Comparison of ENCODE assay signal across 19 cellular contexts in the genomic region with DNA sequence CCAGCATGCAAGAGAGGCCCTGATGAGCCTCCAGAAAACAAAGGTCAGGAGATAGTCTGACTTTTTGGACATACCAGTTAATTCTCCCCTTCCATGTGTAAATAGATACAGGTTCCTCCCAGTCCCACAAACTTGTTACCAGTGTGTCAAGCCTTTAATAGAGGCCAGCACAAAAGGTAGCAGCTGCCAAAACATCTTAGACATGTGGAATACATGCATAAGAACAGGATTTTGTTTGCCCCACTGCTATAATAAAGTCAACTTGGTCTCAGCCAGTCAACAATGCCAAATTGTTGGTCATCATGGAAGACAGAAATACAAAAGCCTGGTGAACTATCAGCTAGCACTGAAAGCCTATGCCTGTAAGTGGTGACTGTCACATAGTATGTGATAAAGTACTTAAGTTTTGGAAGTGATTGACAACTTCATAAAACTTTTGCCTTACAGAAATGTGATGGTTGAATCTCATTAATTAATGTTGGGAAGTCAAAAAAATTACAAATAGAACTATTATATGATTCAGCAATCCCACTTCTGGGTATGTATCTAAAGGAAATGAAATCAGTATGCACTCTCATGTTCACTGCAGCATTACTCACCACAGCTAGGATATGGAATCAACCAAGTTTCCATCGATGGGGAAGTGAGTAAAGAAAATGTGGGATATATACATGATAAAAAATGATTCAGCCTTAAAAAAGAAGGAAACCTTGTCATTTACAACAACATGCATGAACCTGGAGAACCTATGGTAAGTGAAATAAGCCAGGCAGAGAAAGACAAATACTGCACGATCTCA.
A peak's percentile ranks its signal among the peaks of the same experiment; 100 is the strongest.
DNase-seq lines count a peak whose midpoint lies in the region; ATAC-seq and TF ChIP-seq lines count a peak whose summit lies in the region.
"Had no signal": no experiment of that assay in that cellular context is flagged by ENCODE, and none has a peak within 500 bp of the region (broad histone marks: within the 10 kb centered on the region; RNA-seq: fewer than 3 reads in every experiment).

No MANE protein-coding gene starts in this region.

- H4K8ac ChIP-seq in mesendoderm (ENCODE audit: low read depth, low read length), result no peak overlapping the region

- no peak overlapping the region for H3K56ac ChIP-seq in mesendoderm (ENCODE audit: low read length)

- peaks cover 10% of the 10 kb centered on the region; the same call in 1 of the 2 replicates for H3K4me1 ChIP-seq in PC-3 (ENCODE audit: insufficient read depth, low read length)
- H3K4me1 ChIP-seq in mesendoderm (ENCODE audit: control insufficient read depth, low read depth, low read length), result no peaks in the 10 kb centered on the region
- peaks cover 0 to 12% (median 0%) of the 10 kb centered on the region in 4 donors for H3K4me1 ChIP-seq in esophagus muscularis mucosa
- H3K4me1 ChIP-seq: spleen had no signal

- H2BK5ac ChIP-seq in mesendoderm (ENCODE audit: low read length), result no peak overlapping the region

- no peak overlapping the region for H2BK120ac ChIP-seq in mesendoderm (ENCODE audit: low read depth, low read length)

- H2AK5ac ChIP-seq in mesendoderm (ENCODE audit: low read length), result no peak overlapping the region

- ATAC-seq in PC-3, result peak; percentile 31; the same call in 1 of the 2 replicates
- ATAC-seq in HG03571 (IDR thresholded peaks at IDR 0.05; ENCODE audit: unreplicated experiment), result no peak
- ATAC-seq: left colon had no signal

- H2BK15ac ChIP-seq in mesendoderm (replicated peaks; ENCODE audit: low read depth), result no peak overlapping the region

- H3K4me2 ChIP-seq in PC-3 (ENCODE audit: low read length), result no peak overlapping the region
- no peak overlapping the region for H3K4me2 ChIP-seq in mesendoderm (ENCODE audit: low read length)

- TF ChIP-seq CTCF in PC-3 (conservative IDR thresholded peaks at IDR 0.05; ENCODE audit: low read depth, low read length), result no peak
- no peak for TF ChIP-seq CTCF in chondrocyte (IDR thresholded peaks at IDR 0.05)
- no peak for TF ChIP-seq CTCF in esophagus muscularis mucosa (IDR thresholded peaks at IDR 0.05)

- no peak for TF ChIP-seq EP300 in esophagus muscularis mucosa (IDR thresholded peaks at IDR 0.05)

- H3F3A ChIP-seq in PC-3 (ENCODE audit: low read length, unreplicated experiment), result no peaks in the 10 kb centered on the region

- H3K79me2 ChIP-seq in PC-3 (ENCODE audit: low read length), result no peaks in the 10 kb centered on the region
- H3K79me2 ChIP-seq in mesendoderm (ENCODE audit: control insufficient read depth, insufficient read depth, low read length), result no peaks in the 10 kb centered on the region

- H3K4me3 ChIP-seq in PC-3 (ENCODE audit: low read length) (no peak overlapping the region), mesendoderm (ENCODE audit: low read length) (no peak overlapping the region), esophagus muscularis mucosa (no peak overlapping the region)
- H3K4me3 ChIP-seq: coronary artery, spleen had no signal

- no CpG with 5 or more reads among the region's 2 CpGs for WGBS in mesendoderm (ENCODE audit: extremely low coverage, insufficient coverage, low lambda C conversion rate)
- WGBS in esophagus muscularis mucosa, result 93% methylated on average over 2 of the region's 2 CpGs

- H3K36me3 Mint-ChIP-seq in chondrocyte (ENCODE audit: low read depth), result peaks cover 16% of the 10 kb centered on the region

- no peak overlapping the region for H3K4ac ChIP-seq in mesendoderm (ENCODE audit: low read depth, low read length)

- DNase-seq in Daoy (ENCODE audit: low read depth) (peak; percentile 33), PC-3 (peak; percentile 32), chondrocyte (ENCODE audit: low spot score) (no peak), mesendoderm (no peak), esophagus muscularis mucosa (ENCODE audit: extremely low spot score) (no peak), DMS153 (lab: John Stamatoyannopoulos, UW) (no peak)
- no peak for DNase-seq in stimulated activated CD4-positive, alpha-beta T cell treated with anti-CD3 and anti-CD28 coated beads, Interleukin-12 subunit alpha, Interleukin-12 subunit beta, amount 100 ng/mL, for 4 hours
- DNase-seq: activated CD4-positive, alpha-beta T cell treated with anti-CD3 and anti-CD28 coated beads, Interleukin-2, amount 50 U/mL, for 48 hours; activated gamma-delta T cell treated with Interleukin-2 at 50 U/mL for 16 hours; amygdala; CD4-positive, alpha-beta T cell; KG1; left colon; NCI-H1092 treated with DMSO at 0.1 percent for 48 hours; NCI-H2081 treated with DMSO at 0.1 percent for 48 hours; spleen; WERI-Rb-1 had no signal

- BruUV-seq in PC-3 (replicated peaks; lab: Mats Ljungman, UMichigan), result no TSS peak

- no peaks in the 10 kb centered on the region for H3K9me3 ChIP-seq in PC-3 (ENCODE audit: low read length)
- no peaks in the 10 kb centered on the region for H3K9me3 ChIP-seq in esophagus muscularis mucosa

- no peak overlapping the region for H3K23ac ChIP-seq in mesendoderm (ENCODE audit: low read length)

- no peaks in the 10 kb centered on the region for H3K27me3 ChIP-seq in PC-3 (ENCODE audit: low read length)
- H3K27me3 ChIP-seq in mesendoderm (ENCODE audit: insufficient read depth, low read length, poor library complexity), result no peaks in the 10 kb centered on the region
- H3K27me3 ChIP-seq in esophagus muscularis mucosa, result no peaks in the 10 kb centered on the region
- H3K27me3 ChIP-seq: spleen had no signal

- POLR2A ChIA-PET in PC-3 (lab: Charles Lee; ENCODE audit: unreplicated experiment), result interaction anchor here (0.6 kb wide), 1 partner anchor 1453 kb away, joined by 6 read pairs; no protein-coding TSS in a partner anchor

- H2AFZ ChIP-seq in PC-3 (ENCODE audit: low read length), result peak overlapping the region; percentile 8; the same call in 1 of the 2 replicates

- intact Hi-C loops in PC-3 (cut with micrococcal nuclease) (no loop called here), esophagus muscularis mucosa (cut with DNase I) (no loop called here)

- no peaks in the 10 kb centered on the region for H3K79me1 ChIP-seq in mesendoderm (ENCODE audit: low read length)

- H4K20me1 ChIP-seq in PC-3 (ENCODE audit: low read length), result no peaks in the 10 kb centered on the region

- H3K36me3 ChIP-seq in PC-3 (ENCODE audit: low read depth, low read length) (no peaks in the 10 kb centered on the region), mesendoderm (ENCODE audit: control insufficient read depth, insufficient read depth, low read length) (no peaks in the 10 kb centered on the region), esophagus muscularis mucosa (no peaks in the 10 kb centered on the region)
- H3K36me3 ChIP-seq: spleen, WERI-Rb-1 had no signal

- H3K9ac ChIP-seq in PC-3 (ENCODE audit: low read length) (no peak overlapping the region), mesendoderm (ENCODE audit: low read length) (no peak overlapping the region)

- H3K4me1 Mint-ChIP-seq in chondrocyte (ENCODE audit: low read depth), result peaks cover 29% of the 10 kb centered on the region

- H3K4me3 Mint-ChIP-seq in chondrocyte (ENCODE audit: unreplicated experiment), result peak overlapping the region; percentile 7
- H3K4me3 Mint-ChIP-seq: CD4-positive, alpha-beta T cell had no signal

- H3K27ac ChIP-seq in PC-3 (ENCODE audit: low read length) (no peak overlapping the region), mesendoderm (ENCODE audit: low read depth, low read length) (no peak overlapping the region), esophagus muscularis mucosa (replicated peaks in 1 of 4) (no peak overlapping the region)
- H3K27ac ChIP-seq: spleen, WERI-Rb-1 had no signal

- CTCF ChIA-PET in PC-3 (lab: Charles Lee), result no interaction called here

- TF ChIP-seq POLR2A in esophagus muscularis mucosa (IDR thresholded peaks at IDR 0.05; ENCODE audit: low read depth), result no peak

- H3K27me3 Mint-ChIP-seq in chondrocyte (ENCODE audit: low read depth), result no peaks in the 10 kb centered on the region
- H3K27me3 Mint-ChIP-seq: CD4-positive, alpha-beta T cell had no signal

- no peaks in the 10 kb centered on the region for H3K9me2 ChIP-seq in PC-3 (replicated peaks; ENCODE audit: low read length)

- H4K5ac ChIP-seq in mesendoderm (ENCODE audit: low read length), result no peak overlapping the region

- peak overlapping the region; percentile 18 for H3K18ac ChIP-seq in mesendoderm (ENCODE audit: low read length)

- H3K9me3 Mint-ChIP-seq in chondrocyte (ENCODE audit: low read depth), result peaks cover 28% of the 10 kb centered on the region

- H3K27ac Mint-ChIP-seq in chondrocyte (ENCODE audit: unreplicated experiment), result peak overlapping the region; percentile 84
- H3K27ac Mint-ChIP-seq: CD4-positive, alpha-beta T cell had no signal

Comparison
In these comparisons a context has a peak if more than half of its experiments do, and no peak if none do; other contexts are left out.
1. DNase-seq: peak in Daoy (single experiment) and PC-3 (single experiment); none in chondrocyte (single experiment), mesendoderm (single experiment), esophagus muscularis mucosa (single experiment), DMS153 (single experiment) and stimulated activated CD4-positive, alpha-beta T cell treated with anti-CD3 and anti-CD28 coated beads, Interleukin-12 subunit alpha, Interleukin-12 subunit beta, amount 100 ng/mL, for 4 hours (single experiment).